11 cellular contexts compared by ENCODE assay signal in the genomic region with DNA sequence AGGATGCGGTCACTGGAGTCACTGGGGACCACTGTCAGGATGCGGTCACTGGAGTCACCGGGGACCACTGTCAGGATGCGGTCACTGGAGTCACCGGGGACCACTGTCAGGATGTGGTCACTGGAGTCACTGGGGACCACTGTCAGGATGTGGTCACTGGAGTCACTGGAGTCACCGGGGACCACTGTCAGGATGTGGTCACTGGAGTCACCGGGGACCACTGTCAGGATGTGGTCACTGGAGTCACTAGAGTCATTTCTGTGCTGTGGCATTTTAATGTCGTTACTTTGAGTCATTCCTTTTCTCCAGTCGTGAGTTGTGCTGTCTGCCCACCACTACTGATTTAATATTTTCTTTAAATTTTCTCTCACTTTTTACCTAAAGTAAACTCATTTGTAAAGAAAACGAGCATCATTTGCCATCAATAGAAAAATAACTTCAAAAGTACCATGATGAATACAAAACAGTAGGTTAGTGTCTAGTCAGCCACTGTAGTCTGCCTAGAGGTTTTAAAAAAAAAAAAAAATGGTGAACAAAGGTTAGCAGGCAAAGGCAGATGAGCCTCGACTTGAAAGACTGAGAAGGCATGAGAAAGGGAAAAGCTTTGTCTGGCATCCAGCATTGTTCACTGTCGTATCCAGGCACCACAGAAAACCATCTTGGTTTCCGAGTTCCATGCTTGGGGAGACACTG.
DNase-seq lines count a peak whose midpoint lies in the region; ATAC-seq and TF ChIP-seq lines count a peak whose summit lies in the region.
"Had no signal": no experiment of that assay in that cellular context is flagged by ENCODE, and none has a peak within 500 bp of the region (broad histone marks: within the 10 kb centered on the region; RNA-seq: fewer than 3 reads in every experiment).

No MANE protein-coding gene starts in this region.

- peak overlapping the region in 1 of 4 donors; percentile 14 for H3K4me3 Mint-ChIP-seq in CD4-positive, CD25-positive, alpha-beta regulatory T cell
- H3K4me3 Mint-ChIP-seq in activated CD8-positive, alpha-beta T cell treated with anti-CD3 and anti-CD28 coated beads, Interleukin-2, amount 10 ng/mL, durations not matched to agents 7 days and 5 days = no peak overlapping the region
- no peak overlapping the region for H3K4me3 Mint-ChIP-seq in natural killer cell treated with Interleukin-12 subunit alpha and Interleukin-12 subunit beta and Interleukin-15 and Interleukin-18, amount 100 ng/mL, for 72 hours

- TF ChIP-seq CTCF in coronary artery (IDR thresholded peaks at IDR 0.05) = no peak

- DNase-seq in CD4-positive, CD25-positive, alpha-beta regulatory T cell = peak in 2 of 3 donors; percentile 44 to 59
- peak; percentile 59 for DNase-seq in activated CD8-positive, alpha-beta T cell treated with anti-CD3 and anti-CD28 coated beads, Interleukin-2, amount 10 ng/mL, durations not matched to agents 7 days and 5 days
- DNase-seq in natural killer cell treated with Interleukin-12 subunit alpha and Interleukin-12 subunit beta and Interleukin-15 and Interleukin-18, amount 100 ng/mL, for 72 hours (ENCODE audit: low spot score) = peak; percentile 66
- DNase-seq in HK-2 (ENCODE audit: unreplicated experiment) (no peak), T1000 (lab: John Stamatoyannopoulos, UW) (no peak), coronary artery (ENCODE audit: low spot score) (no peak)
- DNase-seq: head of caudate nucleus, KG1 had no signal

- ATAC-seq in CD4-positive, CD25-positive, alpha-beta regulatory T cell (ENCODE audit: low read depth in 2 of 2) = peak; percentile 44 to 61
- ATAC-seq in HG02938 (IDR thresholded peaks at IDR 0.05; ENCODE audit: unreplicated experiment) = peak; percentile 73
- no peak for ATAC-seq in activated CD8-positive, alpha-beta T cell treated with anti-CD3 and anti-CD28 coated beads, Interleukin-2, amount 10 ng/mL, durations not matched to agents 7 days and 5 days
- peak in 1 of 2 donors; percentile 87 for ATAC-seq in natural killer cell treated with Interleukin-12 subunit alpha and Interleukin-12 subunit beta and Interleukin-15 and Interleukin-18, amount 100 ng/mL, for 72 hours
- ATAC-seq in HG03432 (IDR thresholded peaks at IDR 0.05; ENCODE audit: unreplicated experiment) = no peak

- H3K4me3 ChIP-seq in CD4-positive, CD25-positive, alpha-beta regulatory T cell (ENCODE audit: low read depth, low read length) = no peak overlapping the region
- H3K4me3 ChIP-seq in coronary artery = no peak overlapping the region

- no peaks in the 10 kb centered on the region for H3K36me3 ChIP-seq in CD4-positive, CD25-positive, alpha-beta regulatory T cell (ENCODE audit: control insufficient read depth, insufficient read depth, low read length)

- H3K9me3 ChIP-seq in CD4-positive, CD25-positive, alpha-beta regulatory T cell (ENCODE audit: control insufficient read depth in 2 of 2, low read length in 2 of 2) = peaks cover 0 to 7% of the 10 kb centered on the region in 2 experiments

- peaks cover 5% of the 10 kb centered on the region for H3K4me1 ChIP-seq in CD4-positive, CD25-positive, alpha-beta regulatory T cell (ENCODE audit: control insufficient read depth, insufficient read depth, low read length, poor library complexity, severe bottlenecking)

- peaks cover 8% of the 10 kb centered on the region for H3K36me3 Mint-ChIP-seq in CD4-positive, CD25-positive, alpha-beta regulatory T cell
- H3K36me3 Mint-ChIP-seq in activated CD8-positive, alpha-beta T cell treated with anti-CD3 and anti-CD28 coated beads, Interleukin-2, amount 10 ng/mL, durations not matched to agents 7 days and 5 days (ENCODE audit: low read depth) = no peaks in the 10 kb centered on the region
- H3K36me3 Mint-ChIP-seq in natural killer cell treated with Interleukin-12 subunit alpha and Interleukin-12 subunit beta and Interleukin-15 and Interleukin-18, amount 100 ng/mL, for 72 hours = no peaks in the 10 kb centered on the region

- POLR2A ChIA-PET in activated CD8-positive, alpha-beta T cell treated with anti-CD3 and anti-CD28 coated beads, Interleukin-2, amount 10 ng/mL, durations not matched to agents 7 days and 5 days (lab: Charles Lee) = interaction anchor here (0.6 kb wide), 1 partner anchor 228 kb away, joined by 3 read pairs; no protein-coding TSS in a partner anchor

- H3K27ac ChIP-seq in CD4-positive, CD25-positive, alpha-beta regulatory T cell (ENCODE audit: insufficient read depth, low read length, poor library complexity, severe bottlenecking) = peak overlapping the region; percentile 60
- no peak overlapping the region for H3K27ac ChIP-seq in coronary artery
- H3K27ac ChIP-seq: VCaP had no signal

- peaks cover 0 to 17% (median 9%) of the 10 kb centered on the region in 4 donors for H3K4me1 Mint-ChIP-seq in CD4-positive, CD25-positive, alpha-beta regulatory T cell
- H3K4me1 Mint-ChIP-seq in activated CD8-positive, alpha-beta T cell treated with anti-CD3 and anti-CD28 coated beads, Interleukin-2, amount 10 ng/mL, durations not matched to agents 7 days and 5 days (ENCODE audit: low read depth) = peaks cover 3% of the 10 kb centered on the region
- peaks cover 15 to 22% of the 10 kb centered on the region in 2 donors for H3K4me1 Mint-ChIP-seq in natural killer cell treated with Interleukin-12 subunit alpha and Interleukin-12 subunit beta and Interleukin-15 and Interleukin-18, amount 100 ng/mL, for 72 hours (ENCODE audit: low read depth in 2 of 2)

- H3K27me3 ChIP-seq in CD4-positive, CD25-positive, alpha-beta regulatory T cell (ENCODE audit: control insufficient read depth, insufficient read depth, low read length) = no peaks in the 10 kb centered on the region

- CTCF ChIA-PET in activated CD8-positive, alpha-beta T cell treated with anti-CD3 and anti-CD28 coated beads, Interleukin-2, amount 10 ng/mL, durations not matched to agents 7 days and 5 days (lab: Charles Lee) = no interaction called here

- H3K27ac Mint-ChIP-seq in CD4-positive, CD25-positive, alpha-beta regulatory T cell = peak overlapping the region in 2 of 3 donors; percentile 35 to 51
- H3K27ac Mint-ChIP-seq in activated CD8-positive, alpha-beta T cell treated with anti-CD3 and anti-CD28 coated beads, Interleukin-2, amount 10 ng/mL, durations not matched to agents 7 days and 5 days = peak overlapping the region; percentile 67
- H3K27ac Mint-ChIP-seq in natural killer cell treated with Interleukin-12 subunit alpha and Interleukin-12 subunit beta and Interleukin-15 and Interleukin-18, amount 100 ng/mL, for 72 hours = peak overlapping the region; percentile 70 to 87

- H3K27me3 Mint-ChIP-seq in CD4-positive, CD25-positive, alpha-beta regulatory T cell = no peaks in the 10 kb centered on the region
- no peaks in the 10 kb centered on the region for H3K27me3 Mint-ChIP-seq in activated CD8-positive, alpha-beta T cell treated with anti-CD3 and anti-CD28 coated beads, Interleukin-2, amount 10 ng/mL, durations not matched to agents 7 days and 5 days (ENCODE audit: low read depth)
- H3K27me3 Mint-ChIP-seq in natural killer cell treated with Interleukin-12 subunit alpha and Interleukin-12 subunit beta and Interleukin-15 and Interleukin-18, amount 100 ng/mL, for 72 hours = no peaks in the 10 kb centered on the region

- H3K9me3 Mint-ChIP-seq in CD4-positive, CD25-positive, alpha-beta regulatory T cell = peaks cover 0 to 4% (median 0%) of the 10 kb centered on the region in 7 donors
- peaks cover 15% of the 10 kb centered on the region for H3K9me3 Mint-ChIP-seq in activated CD8-positive, alpha-beta T cell treated with anti-CD3 and anti-CD28 coated beads, Interleukin-2, amount 10 ng/mL, durations not matched to agents 7 days and 5 days (ENCODE audit: insufficient read depth)
- H3K9me3 Mint-ChIP-seq in natural killer cell treated with Interleukin-12 subunit alpha and Interleukin-12 subunit beta and Interleukin-15 and Interleukin-18, amount 100 ng/mL, for 72 hours = no peaks in the 10 kb centered on the region

Comparison
In these comparisons a context has a peak if more than half of its experiments do, and no peak if none do; other contexts are left out.
1. ATAC-seq: peak in CD4-positive, CD25-positive, alpha-beta regulatory T cell (2 of 2) and HG02938 (single experiment); none in activated CD8-positive, alpha-beta T cell treated with anti-CD3 and anti-CD28 coated beads, Interleukin-2, amount 10 ng/mL, durations not matched to agents 7 days and 5 days (single experiment) and HG03432 (single experiment).
2. DNase-seq: peak in CD4-positive, CD25-positive, alpha-beta regulatory T cell (2 of 3), activated CD8-positive, alpha-beta T cell treated with anti-CD3 and anti-CD28 coated beads, Interleukin-2, amount 10 ng/mL, durations not matched to agents 7 days and 5 days (single experiment) and natural killer cell treated with Interleukin-12 subunit alpha and Interleukin-12 subunit beta and Interleukin-15 and Interleukin-18, amount 100 ng/mL, for 72 hours (single experiment); none in HK-2 (single experiment), T1000 (single experiment) and coronary artery (single experiment).
3. Peak in every context shown above with its lines, with median percentiles within 50 percentile points of each other: H3K27ac Mint-ChIP-seq.